Comparison of ENCODE assay signal across 36 cellular contexts in the genomic region with DNA sequence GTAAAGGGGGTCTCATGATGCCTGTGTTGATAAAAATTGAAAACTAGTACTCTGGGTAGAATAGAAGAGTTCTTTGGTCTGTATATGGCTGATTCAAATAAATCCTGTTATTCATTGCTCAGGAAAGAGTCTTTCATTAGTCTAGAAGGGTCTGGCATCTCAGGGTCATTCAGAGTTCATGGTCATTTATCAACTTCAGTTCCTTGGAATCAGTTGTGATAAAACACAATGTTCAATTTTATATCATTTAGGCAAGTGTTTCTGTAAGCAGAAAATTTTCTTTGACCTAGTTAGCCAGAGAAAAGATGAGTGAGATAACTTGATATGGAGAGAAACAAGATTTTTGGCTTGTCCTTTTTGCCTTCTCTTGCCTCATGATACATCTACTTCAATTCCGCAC. TPM values are rescaled to one million over a fixed set of nuclear protein-coding genes. Genes with fewer than 3 reads are reported as not detected.
"Had no signal": no experiment of that assay in that cellular context is flagged by ENCODE, and none has a peak within 500 bp of the region (broad histone marks: within the 10 kb centered on the region; RNA-seq: fewer than 3 reads in every experiment).

No MANE protein-coding gene starts in this region.

- H3K36me3 Mint-ChIP-seq: activated naive CD8-positive, alpha-beta T cell; WTC11 had no signal

- H3K4me3 Mint-ChIP-seq: activated CD4-positive, alpha-beta memory T cell treated with anti-CD3 and anti-CD28 coated beads, Interleukin-2, amount 10 ng/mL, durations not matched to agents 7 days and 5 days; activated CD4-positive, alpha-beta T cell treated with anti-CD3 and anti-CD28 coated beads, Interleukin-2, amount 10 ng/mL, durations not matched to agents 7 days and 5 days; activated naive CD8-positive, alpha-beta T cell; activated T-cell treated with anti-CD3 and anti-CD28 coated beads, Interleukin-2, amount 50 U/mL, for 4 hours; activated T-helper 17 cell treated with anti-CD3 and anti-CD28 coated beads, Interleukin-2, amount 50 U/mL, for 72 hours; central memory CD8-positive, alpha-beta T cell; T-helper 17 cell; T-helper 2 cell treated with Interferon-gamma antibody and Interleukin-4, amounts not matched to agents 5 μg/mL and 100 μg/mL, for 36 hours; WTC11 had no signal

- H3K4me1 Mint-ChIP-seq: activated CD4-positive, alpha-beta memory T cell treated with anti-CD3 and anti-CD28 coated beads, Interleukin-2, amount 10 ng/mL, durations not matched to agents 7 days and 5 days; activated CD4-positive, alpha-beta T cell treated with anti-CD3 and anti-CD28 coated beads, Interleukin-2, amount 10 ng/mL, durations not matched to agents 7 days and 5 days; activated T-helper 17 cell treated with anti-CD3 and anti-CD28 coated beads, Interleukin-2, amount 50 U/mL, for 72 hours; central memory CD8-positive, alpha-beta T cell; T-helper 17 cell had no signal

- DNase-seq: activated CD4-positive, alpha-beta memory T cell treated with anti-CD3 and anti-CD28 coated beads, Interleukin-2, amount 10 ng/mL, durations not matched to agents 7 days and 5 days; activated CD4-positive, alpha-beta T cell treated with anti-CD3 and anti-CD28 coated beads for 1 hour; activated CD4-positive, alpha-beta T cell treated with anti-CD3 and anti-CD28 coated beads for 4 hours; activated CD4-positive, alpha-beta T cell treated with anti-CD3 and anti-CD28 coated beads, Interleukin-2, amount 10 ng/mL, durations not matched to agents 7 days and 5 days; activated CD4-positive, alpha-beta T cell treated with anti-CD3 and anti-CD28 coated beads, Interleukin-2, amount 50 U/mL, for 4 hours; activated effector memory CD4-positive, alpha-beta T cell treated with Interleukin-2 at 50 U/mL for 16 hours; activated gamma-delta T cell treated with Interleukin-2 at 50 U/mL for 16 hours; activated naive CD4-positive, alpha-beta T cell treated with anti-CD3 and anti-CD28 coated beads, Interleukin-2, amount 50 U/mL, for 16 hours; activated naive CD4-positive, alpha-beta T cell treated with Interleukin-2 at 50 U/mL for 16 hours; activated T-cell treated with anti-CD3 and anti-CD28 coated beads, Interleukin-2, amount 50 U/mL, for 4 hours; amygdala; aorta; brain microvascular endothelial cell; effector CD8-positive, alpha-beta T cell; esophagus squamous epithelium; foreskin fibroblast; glutamatergic neuron; heart right ventricle; T-helper 1 cell; T-helper 17 cell; T1000 had no signal

- ATAC-seq: activated T-cell treated with anti-CD3 and anti-CD28 coated beads, Interleukin-2, amount 50 U/mL, for 4 hours; activated T-helper 17 cell treated with anti-CD3 and anti-CD28 coated beads, Interleukin-2, amount 50 U/mL, for 72 hours; heart right ventricle; T-helper 17 cell; WTC11 had no signal

- H3K27ac Mint-ChIP-seq: activated CD4-positive, alpha-beta memory T cell treated with anti-CD3 and anti-CD28 coated beads, Interleukin-2, amount 10 ng/mL, durations not matched to agents 7 days and 5 days; activated CD4-positive, alpha-beta T cell treated with anti-CD3 and anti-CD28 coated beads, Interleukin-2, amount 10 ng/mL, durations not matched to agents 7 days and 5 days; activated naive CD8-positive, alpha-beta T cell; activated T-helper 17 cell treated with anti-CD3 and anti-CD28 coated beads, Interleukin-2, amount 50 U/mL, for 72 hours; T-helper 17 cell; T-helper 2 cell treated with Interferon-gamma antibody and Interleukin-4, amounts not matched to agents 5 μg/mL and 100 μg/mL, for 36 hours; WTC11 had no signal

- H3K27me3 Mint-ChIP-seq: activated CD4-positive, alpha-beta memory T cell treated with anti-CD3 and anti-CD28 coated beads, Interleukin-2, amount 10 ng/mL, durations not matched to agents 7 days and 5 days; activated CD4-positive, alpha-beta T cell treated with anti-CD3 and anti-CD28 coated beads, Interleukin-2, amount 10 ng/mL, durations not matched to agents 7 days and 5 days; activated naive CD8-positive, alpha-beta T cell; activated T-helper 17 cell treated with anti-CD3 and anti-CD28 coated beads, Interleukin-2, amount 50 U/mL, for 72 hours; central memory CD8-positive, alpha-beta T cell; T-helper 17 cell had no signal

- H3K9me3 Mint-ChIP-seq: activated CD4-positive, alpha-beta T cell treated with anti-CD3 and anti-CD28 coated beads, Interleukin-2, amount 10 ng/mL, durations not matched to agents 7 days and 5 days; activated T-cell treated with anti-CD3 and anti-CD28 coated beads, Interleukin-2, amount 50 U/mL, for 4 hours had no signal

RNA-seq across cellular contexts. Expression of gene SPATA31D1, which starts 36.4 kb away (rescaled TPM):
- total RNA-seq: activated CD4-positive, alpha-beta memory T cell treated with anti-CD3 and anti-CD28 coated beads, Interleukin-2, amount 10 ng/mL, durations not matched to agents 7 days and 5 days; activated CD4-positive, alpha-beta T cell treated with anti-CD3 and anti-CD28 coated beads, Interleukin-2, amount 10 ng/mL, durations not matched to agents 7 days and 5 days; activated T-cell treated with anti-CD3 and anti-CD28 coated beads, Interleukin-2, amount 50 U/mL, for 4 hours; activated T-helper 17 cell treated with anti-CD3 and anti-CD28 coated beads, Interleukin-2, amount 50 U/mL, for 72 hours; aorta; bronchial epithelial cell; cardiac septum; chondrocyte; dermis microvascular lymphatic vessel endothelial cell; endothelial cell of umbilical vein; esophagus squamous epithelium; fibroblast of lung; frontal cortex; hepatocyte; T-helper 17 cell; WTC11 had no signal
- polyA plus RNA-seq: adipose tissue, aorta, endothelial cell of umbilical vein, esophagus, fibroblast of lung, heart right ventricle, hepatocyte had no signal
